Comparison of ENCODE assay signal across 8 cellular contexts in genomic region chr5:10601246-10602030, GRCh38. TPM values are rescaled to one million over a fixed set of nuclear protein-coding genes. Genes with fewer than 3 reads are reported as not detected.
DNase-seq lines count a peak whose midpoint lies in the region; ATAC-seq and TF ChIP-seq lines count a peak whose summit lies in the region.

No MANE protein-coding gene starts in this region.

- H3K4me1 ChIP-seq in ACC112 (ENCODE audit: control insufficient read depth, insufficient read depth, low read length, unreplicated experiment), result peaks cover 43% of the 10 kb centered on the region
- H3K4me1 ChIP-seq in gastroesophageal sphincter, result peaks cover 0 to 22% (median 7%) of the 10 kb centered on the region in 3 donors

- peak overlapping the region; percentile 34 for H2AFZ ChIP-seq in ACC112 (ENCODE audit: low read length, unreplicated experiment)

- DNase-seq in NCI-H187 treated with DMSO at 0.1 percent for 48 hours (lab: John Stamatoyannopoulos, UW), result peak; percentile 86
- DNase-seq in activated B cell treated with CpG ODN at 0.5 μM for 24 hours, result no peak
- peak; percentile 74 to 96 (median 84) for DNase-seq in posterior cingulate gyrus
- DNase-seq in RKO (ENCODE audit: low spot score), result no peak

- H3K9me3 Mint-ChIP-seq in activated B cell treated with CpG ODN at 0.5 μM for 24 hours, result peaks cover 3% of the 10 kb centered on the region

- no peak for TF ChIP-seq EP300 in gastroesophageal sphincter (IDR thresholded peaks at IDR 0.05)

- peak overlapping the region; percentile 72 for H3K4me3 Mint-ChIP-seq in activated B cell treated with CpG ODN at 0.5 μM for 24 hours

- intact Hi-C loops in activated B cell treated with CpG ODN at 0.5 μM for 24 hours (cut with micrococcal nuclease), result loop anchor here (1.0 kb wide), 2 partner anchors 34 to 37 kb away; partner anchors contain the start of gene ANKRD33B
- intact Hi-C loops in posterior cingulate gyrus (cut with DNase I), result no loop called here

- no peak for TF ChIP-seq POLR2A in gastroesophageal sphincter (IDR thresholded peaks at IDR 0.05)

- no peaks in the 10 kb centered on the region for H3K9me3 ChIP-seq in gastroesophageal sphincter

- no peaks in the 10 kb centered on the region for H3K36me3 ChIP-seq in ACC112 (ENCODE audit: insufficient read depth, low read length)
- H3K36me3 ChIP-seq in gastroesophageal sphincter, result no peaks in the 10 kb centered on the region

- H3K27ac ChIP-seq in ACC112 (ENCODE audit: low read depth, low read length), result peak overlapping the region; percentile 53
- peak overlapping the region in 3 of 4 donors; percentile 62 to 76 (median 73) for H3K27ac ChIP-seq in gastroesophageal sphincter

- H3K4me1 Mint-ChIP-seq in activated B cell treated with CpG ODN at 0.5 μM for 24 hours, result peaks cover 66% of the 10 kb centered on the region

- peaks cover 39% of the 10 kb centered on the region for H3K36me3 Mint-ChIP-seq in activated B cell treated with CpG ODN at 0.5 μM for 24 hours (ENCODE audit: low read depth)

- TF ChIP-seq CTCF in activated B cell treated with CpG ODN at 0.5 μM for 24 hours (IDR thresholded peaks at IDR 0.05), result no peak
- no peak for TF ChIP-seq CTCF in gastroesophageal sphincter (IDR thresholded peaks at IDR 0.05)

- POLR2A ChIA-PET in activated B cell treated with CpG ODN at 0.5 μM for 24 hours (lab: Charles Lee), result interaction anchor here (0.6 to 2.3 kb wide), 16 partner anchors 9 to 149 kb away, joined by 3 to 10 read pairs (median 4); partner anchors contain the start of gene ANKRD33B

- ATAC-seq in GM18519 (IDR thresholded peaks at IDR 0.05; ENCODE audit: low FRiP score, unreplicated experiment), result peak; percentile 30
- ATAC-seq in HG02943 (IDR thresholded peaks at IDR 0.05; ENCODE audit: low read depth, unreplicated experiment), result peak; percentile 37
- peak; percentile 63 for ATAC-seq in activated B cell treated with CpG ODN at 0.5 μM for 24 hours (ENCODE audit: low read depth)
- peak; percentile 90 for ATAC-seq in gastroesophageal sphincter

- H3K27ac Mint-ChIP-seq in activated B cell treated with CpG ODN at 0.5 μM for 24 hours, result peak overlapping the region; percentile 84

- peak overlapping the region; percentile 30 for H3K4me3 ChIP-seq in ACC112 (ENCODE audit: low read depth, low read length)
- no peak overlapping the region for H3K4me3 ChIP-seq in gastroesophageal sphincter

- H3K79me2 ChIP-seq in ACC112 (ENCODE audit: control insufficient read depth, insufficient read depth, low read length, unreplicated experiment), result no peaks in the 10 kb centered on the region

- 9 to 21% methylated on average over 5 to 14 of the region's 19 CpGs for WGBS in gastroesophageal sphincter (ENCODE audit: low coverage in 1 of 2), 2 donors

- H3K27me3 Mint-ChIP-seq in activated B cell treated with CpG ODN at 0.5 μM for 24 hours, result no peaks in the 10 kb centered on the region

- CTCF ChIA-PET in activated B cell treated with CpG ODN at 0.5 μM for 24 hours (lab: Charles Lee), result interaction anchor here (0.9 to 1.2 kb wide), 4 partner anchors 19 to 35 kb away, joined by 3 to 9 read pairs (median 3); no protein-coding TSS in a partner anchor

- H3K27me3 ChIP-seq in ACC112 (ENCODE audit: insufficient read depth, low read length) (no peaks in the 10 kb centered on the region), gastroesophageal sphincter (no peaks in the 10 kb centered on the region)

RNA-seq across cellular contexts. Expression of gene ANKRD33B, which starts 37.6 kb away (rescaled TPM):
- total RNA-seq in activated B cell treated with CpG ODN at 0.5 μM for 24 hours (156 and 170 TPM in 2 replicates), gastroesophageal sphincter (10 to 100 TPM in 1 of 4 donors, 1 to 10 TPM in 3; 4.4 to 17.2 (median 5.9) TPM)

Comparison
In these comparisons a context has a peak if more than half of its experiments do, and no peak if none do; other contexts are left out.
1. ATAC-seq: peak in every context shown above with its lines; median percentile 90 in gastroesophageal sphincter; 63 in activated B cell treated with CpG ODN at 0.5 μM for 24 hours; 37 in HG02943; 30 in GM18519.
2. DNase-seq: peak in NCI-H187 treated with DMSO at 0.1 percent for 48 hours (single experiment) and posterior cingulate gyrus (10 of 10); none in activated B cell treated with CpG ODN at 0.5 μM for 24 hours (single experiment) and RKO (single experiment).